ENCODE assay signal across 19 cellular contexts in genomic region chr16:26012376-26012775, GRCh38.
"Had no signal": no experiment of that assay in that cellular context is flagged by ENCODE, and none has a peak within 500 bp of the region (broad histone marks: within the 10 kb centered on the region; RNA-seq: fewer than 3 reads in every experiment).

No MANE protein-coding gene starts in this region.

- H3K27ac ChIP-seq: neural progenitor cell, neutrophil, ovary, pancreas, parathyroid adenoma, prostate gland, psoas muscle, right atrium auricular region, right lobe of liver, sigmoid colon, skin epidermis, spleen had no signal

- H3K36me3 ChIP-seq: neural progenitor cell, neutrophil, ovary, pancreas, prostate gland, right atrium auricular region, right lobe of liver, sigmoid colon, spleen had no signal

- H3K27me3 ChIP-seq: neural progenitor cell, neutrophil, ovary, pancreas, right atrium auricular region, right lobe of liver, sigmoid colon, spleen had no signal

- H3K9ac ChIP-seq: neural progenitor cell, parathyroid adenoma had no signal

- ATAC-seq: naive thymus-derived CD4-positive, alpha-beta T cell; naive thymus-derived CD8-positive, alpha-beta T cell; natural killer cell; natural killer cell treated with Interleukin-12 subunit alpha and Interleukin-12 subunit beta and Interleukin-15 and Interleukin-18, amount 100 ng/mL, for 72 hours; pancreas; psoas muscle; right cardiac atrium; right lobe of liver; sciatic nerve had no signal

- H2AFZ ChIP-seq: neural progenitor cell, parathyroid adenoma had no signal

- H3K9me3 ChIP-seq: neutrophil, ovary, prostate gland, right lobe of liver had no signal

- H3K4me2 ChIP-seq: neural progenitor cell, smooth muscle cell had no signal

- H3K4me3 ChIP-seq: neural progenitor cell, ovary, pancreas, prostate gland, psoas muscle, right atrium auricular region, right lobe of liver, sigmoid colon, skin epidermis, smooth muscle cell, spleen had no signal
